1 cellular context compared by ENCODE assay signal in the genomic region with DNA sequence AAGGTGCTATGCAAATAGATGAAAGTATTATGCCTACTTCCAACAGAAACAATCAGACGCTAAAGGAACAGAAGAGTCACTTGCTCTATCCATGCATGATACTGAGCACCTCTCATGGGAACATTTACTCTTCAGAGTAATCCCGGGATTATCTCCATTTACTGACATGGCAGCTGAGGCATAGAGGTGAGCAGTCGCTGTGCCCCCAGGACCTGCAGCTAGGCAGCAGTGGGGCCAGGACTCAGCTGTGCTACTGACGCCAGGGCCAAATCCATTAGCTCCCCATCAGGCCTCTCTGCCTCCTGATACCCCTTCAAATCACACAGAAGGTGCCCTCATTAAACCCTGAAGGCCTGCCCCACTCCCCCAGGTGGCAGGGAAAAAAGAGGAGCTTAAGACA.
TF ChIP-seq lines count a peak whose summit lies in the region.

No MANE protein-coding gene starts in this region.

TF ChIP-seq in IMR-90, 13 proteins besides CTCF, POLR2A, EP300 and RAD21:
- TF ChIP-seq CHD1 (IDR thresholded peaks at IDR 0.05; ENCODE audit: low read depth, low read length) (no peak), ELK1 (IDR thresholded peaks at IDR 0.05; ENCODE audit: borderline replicate concordance, low read depth, low read length) (no peak), CEBPB (IDR thresholded peaks at IDR 0.05; ENCODE audit: low read depth, low read length) (no peak), NFE2L2 (IDR thresholded peaks at IDR 0.05; ENCODE audit: low read depth, low read length) (no peak), RFX5 (IDR thresholded peaks at IDR 0.05; ENCODE audit: low read depth, low read length) (no peak), MXI1 (IDR thresholded peaks at IDR 0.05; ENCODE audit: borderline replicate concordance, low read depth, low read length) (no peak), USF2 (IDR thresholded peaks at IDR 0.05; ENCODE audit: low read depth, low read length) (no peak)
